Comparison of ENCODE assay signal across 14 cellular contexts in the genomic region with DNA sequence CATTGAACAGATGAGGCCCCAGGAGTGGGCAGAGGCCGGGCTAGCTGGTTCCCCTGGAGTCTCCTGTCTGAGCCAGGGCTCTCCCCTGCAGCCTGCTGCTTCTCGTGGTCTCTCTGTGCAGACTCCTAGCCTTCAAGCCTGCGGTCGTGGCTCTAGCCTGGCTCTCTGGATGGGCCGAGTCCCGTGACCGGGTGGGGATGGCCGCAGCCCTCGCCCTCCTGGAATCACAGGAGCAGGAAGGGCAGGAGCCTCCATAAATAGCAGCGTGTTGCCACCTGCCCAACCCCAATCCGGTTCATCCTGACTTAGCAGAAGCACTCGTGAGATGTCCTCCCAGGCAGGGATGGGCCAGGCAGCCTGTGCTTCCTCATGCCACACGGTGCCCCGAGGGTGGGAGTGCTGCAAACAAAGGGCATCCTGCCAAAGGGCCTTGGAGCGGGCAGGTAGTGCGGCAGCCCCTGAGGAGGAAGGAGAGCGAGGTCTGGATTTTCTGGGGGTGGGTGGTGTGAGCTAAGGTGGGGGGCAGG. TPM values are rescaled to one million over a fixed set of nuclear protein-coding genes. Genes with fewer than 3 reads are reported as not detected.
DNase-seq lines count a peak whose midpoint lies in the region; ATAC-seq and TF ChIP-seq lines count a peak whose summit lies in the region.
"Had no signal": no experiment of that assay in that cellular context is flagged by ENCODE, and none has a peak within 500 bp of the region (broad histone marks: within the 10 kb centered on the region; RNA-seq: fewer than 3 reads in every experiment).

No MANE protein-coding gene starts in this region.

- TF ChIP-seq CTCF in Caco-2 (IDR thresholded peaks at IDR 0.05; ENCODE audit: insufficient read depth in 1 of 2, low read depth in 1 of 2, low read length in 1 of 2, severe bottlenecking in 1 of 2, unreplicated experiment in 1 of 2) (no peak), NB4 (IDR thresholded peaks at IDR 0.05; ENCODE audit: low read depth, low read length) (no peak)

- POLR2A ChIA-PET in Caco-2 (lab: Charles Lee), result no interaction called here

- H2BK12ac ChIP-seq in trophoblast cell (ENCODE audit: low read length), result peak overlapping the region; percentile 39

- no peak overlapping the region for H2AFZ ChIP-seq in trophoblast cell (ENCODE audit: insufficient read depth, low read length, poor library complexity)

- intact Hi-C loops in Caco-2 (cut with micrococcal nuclease; ENCODE audit: unreplicated experiment), result no loop called here

- CTCF ChIA-PET in Caco-2 (lab: Charles Lee), result interaction anchor here (0.6 kb wide), 1 partner anchor 211 kb away, joined by 4 read pairs; no protein-coding TSS in a partner anchor

- peaks cover 7% of the 10 kb centered on the region for H3K79me1 ChIP-seq in trophoblast cell (ENCODE audit: low read length)

- H3K4me3 Mint-ChIP-seq in Caco-2 (ENCODE audit: unreplicated experiment), result no peak overlapping the region

- H2AK5ac ChIP-seq in trophoblast cell (ENCODE audit: low read length), result no peak overlapping the region

- no peak overlapping the region for H3K4me2 ChIP-seq in trophoblast cell (ENCODE audit: low read length)

- peak overlapping the region; percentile 50 for H3K14ac ChIP-seq in trophoblast cell (ENCODE audit: low read length)

- no peak overlapping the region for H3K4ac ChIP-seq in trophoblast cell (ENCODE audit: low read depth, low read length)

- WGBS in trophoblast cell (ENCODE audit: extremely low coverage, insufficient coverage, insufficient read length), result no CpG with 5 or more reads among the region's 17 CpGs

- DNase-seq in Caco-2 (no peak), NB4 (ENCODE audit: low read depth) (peak; percentile 30), trophoblast cell (peak; percentile 40 to 55), NCI-H2171 treated with DMSO at 0.1 percent for 48 hours (lab: John Stamatoyannopoulos, UW) (no peak)
- DNase-seq in stimulated activated CD4-positive, alpha-beta T cell treated with anti-CD3 and anti-CD28 coated beads, Interleukin-15, amount 100 ng/mL, for 24 hours, result no peak
- DNase-seq in activated CD4-positive, alpha-beta T cell treated with anti-CD3 and anti-CD28 coated beads for 48 hours, result no peak
- DNase-seq: activated CD4-positive, CD25-positive, alpha-beta regulatory T cell treated with anti-CD3 and anti-CD28 coated beads, Interleukin-2, amount 50 U/mL, for 72 hours; activated T-cell treated with anti-CD3 and anti-CD28 coated beads for 4 hours; cortex of kidney; GOT3; NCI-H1930; stimulated activated naive CD4-positive, alpha-beta T cell treated with Interleukin-2 at 50 U/mL for 16 hours had no signal

- peaks cover 5% of the 10 kb centered on the region for H3K36me3 Mint-ChIP-seq in Caco-2 (ENCODE audit: insufficient read depth, unreplicated experiment)

- H3K9ac ChIP-seq in trophoblast cell (ENCODE audit: low read length), result no peak overlapping the region

- H3K27ac ChIP-seq in trophoblast cell (ENCODE audit: low read depth, low read length), result no peak overlapping the region

- no TSS peak for BruUV-seq in Caco-2 (replicated peaks; lab: Mats Ljungman, UMichigan)

- ATAC-seq in esophagus mucosa (peak; percentile 93), GM19351 (IDR thresholded peaks at IDR 0.05; ENCODE audit: unreplicated experiment) (no peak)

- peaks cover 15% of the 10 kb centered on the region for H3K4me1 Mint-ChIP-seq in Caco-2 (ENCODE audit: low read depth, unreplicated experiment)

- H3K23ac ChIP-seq in trophoblast cell (ENCODE audit: low read length), result no peak overlapping the region

- peak overlapping the region; percentile 71 for H3K27ac Mint-ChIP-seq in Caco-2 (ENCODE audit: unreplicated experiment)

- no peak for TF ChIP-seq POLR2A in NB4 (IDR thresholded peaks at IDR 0.05; ENCODE audit: extremely low read depth, insufficient read length)

- H3K36me3 ChIP-seq in Caco-2 (ENCODE audit: control insufficient read depth, insufficient read depth, low read length) (no peaks in the 10 kb centered on the region), trophoblast cell (ENCODE audit: control insufficient read depth in 1 of 2, insufficient read depth in 2 of 2, low read length in 2 of 2) (no peaks in the 10 kb centered on the region)

- peak overlapping the region; percentile 30 for H4K91ac ChIP-seq in trophoblast cell (ENCODE audit: low read depth, low read length)

- H3K27me3 ChIP-seq in Caco-2 (replicated peaks; ENCODE audit: control insufficient read depth, insufficient read depth, low read length) (no peaks in the 10 kb centered on the region), trophoblast cell (ENCODE audit: insufficient read depth, low read length) (no peaks in the 10 kb centered on the region)

- no peak overlapping the region for H4K12ac ChIP-seq in trophoblast cell (ENCODE audit: low read depth, low read length)

- no peak overlapping the region for H2BK5ac ChIP-seq in trophoblast cell (ENCODE audit: low read depth, low read length, poor library complexity)

- H3K9me3 ChIP-seq in Caco-2 (peaks cover 18% of the 10 kb centered on the region), trophoblast cell (ENCODE audit: insufficient read depth, low read depth, low read length) (peaks cover 2% of the 10 kb centered on the region)

- H3K79me2 ChIP-seq in trophoblast cell (ENCODE audit: control insufficient read depth, insufficient read depth, low read length, poor library complexity), result no peaks in the 10 kb centered on the region

- peak overlapping the region; percentile 33 for H3K18ac ChIP-seq in trophoblast cell (ENCODE audit: low read length)

- H3K27me3 Mint-ChIP-seq in Caco-2 (ENCODE audit: insufficient read depth, unreplicated experiment), result no peaks in the 10 kb centered on the region

- no peak overlapping the region for H3K4me3 ChIP-seq in Caco-2 (ENCODE audit: low read depth, low read length)
- no peak overlapping the region for H3K4me3 ChIP-seq in NB4 (ENCODE audit: low read depth, low read length)
- no peak overlapping the region for H3K4me3 ChIP-seq in trophoblast cell (ENCODE audit: low read depth, low read length)

- H3K9me3 Mint-ChIP-seq in Caco-2 (ENCODE audit: unreplicated experiment), result peaks cover 17% of the 10 kb centered on the region

- H3K4me1 ChIP-seq in Caco-2 (peaks cover 33% of the 10 kb centered on the region), trophoblast cell (ENCODE audit: control insufficient read depth in 1 of 2, insufficient read depth in 2 of 2, low read length in 2 of 2) (peaks cover 15 to 17% of the 10 kb centered on the region in 2 experiments)

- peak overlapping the region; percentile 7 for H2BK120ac ChIP-seq in trophoblast cell (ENCODE audit: insufficient read depth, low read length, poor library complexity)

- H4K8ac ChIP-seq in trophoblast cell (ENCODE audit: low read depth, low read length), result peak overlapping the region; percentile 5

RNA-seq across cellular contexts. Expression of a gene that starts 43.9 kb away (rescaled TPM):
- total RNA-seq in Caco-2 (2022) (64.6 and 70.7 TPM in 2 replicates), esophagus mucosa (166 TPM)
- polyA plus RNA-seq in trophoblast cell (2013), result 25.9 and 27.5 TPM in 2 replicates

RNA-seq across cellular contexts. Expression of a gene that starts 59.3 kb away (rescaled TPM):
- 2.4 and 2.8 TPM in 2 replicates for total RNA-seq in Caco-2 (2022)
- 1.6 TPM for total RNA-seq in esophagus mucosa
- polyA plus RNA-seq in trophoblast cell (2013), result 5.7 and 6.0 TPM in 2 replicates

Comparison
In these comparisons a context has a peak if more than half of its experiments do, and no peak if none do; other contexts are left out.
1. DNase-seq: peak in NB4 (single experiment) and trophoblast cell (2 of 2); none in Caco-2 (0 of 2), stimulated activated CD4-positive, alpha-beta T cell treated with anti-CD3 and anti-CD28 coated beads, Interleukin-15, amount 100 ng/mL, for 24 hours (single experiment), activated CD4-positive, alpha-beta T cell treated with anti-CD3 and anti-CD28 coated beads for 48 hours (single experiment) and NCI-H2171 treated with DMSO at 0.1 percent for 48 hours (single experiment).